Comparison of ENCODE assay signal across 10 cellular contexts in the genomic region with DNA sequence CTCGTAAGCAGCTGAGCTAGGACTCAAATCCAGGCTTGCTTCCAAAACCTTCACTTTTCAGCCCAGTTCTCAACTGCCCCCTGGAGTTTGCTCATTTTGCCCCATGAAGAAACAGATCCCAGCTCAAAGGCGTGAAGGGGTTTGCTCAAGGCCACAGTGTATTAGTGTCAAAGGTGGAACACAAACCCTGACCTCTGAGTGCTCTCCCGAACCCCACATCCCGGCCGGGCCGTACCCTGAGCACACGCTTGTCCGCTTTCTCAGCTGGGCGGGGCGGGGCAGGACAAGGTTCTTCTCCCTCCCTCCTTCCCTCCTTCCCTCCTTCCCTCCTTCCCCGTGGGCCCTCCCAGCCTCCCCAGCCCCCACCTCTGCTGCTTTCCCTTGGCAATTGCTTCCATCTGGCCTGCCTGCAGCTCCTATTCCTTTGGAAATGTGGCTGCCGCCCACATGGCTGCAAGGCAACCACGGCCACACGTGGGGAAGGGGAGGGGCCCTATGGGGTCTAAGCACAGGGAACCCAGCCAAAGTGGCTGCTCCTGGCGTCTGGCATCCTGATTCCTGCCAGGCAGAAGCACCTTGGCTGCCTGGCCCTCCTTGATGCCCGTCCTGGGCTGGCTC. TPM values are rescaled to one million over a fixed set of nuclear protein-coding genes. Genes with fewer than 3 reads are reported as not detected.
DNase-seq lines count a peak whose midpoint lies in the region; ATAC-seq and TF ChIP-seq lines count a peak whose summit lies in the region.
"Had no signal": no experiment of that assay in that cellular context is flagged by ENCODE, and none has a peak within 500 bp of the region (broad histone marks: within the 10 kb centered on the region; RNA-seq: fewer than 3 reads in every experiment).

No MANE protein-coding gene starts in this region.

- BruUV-seq in Calu3 (replicated peaks; lab: Mats Ljungman, UMichigan), result no TSS peak

- intact Hi-C loops in left cardiac atrium (cut with DNase I) (loop anchor here in 1 of 2 donors (5.0 kb wide), 2 partner anchors 33 to 58 kb away; no protein-coding TSS in a partner anchor), Calu3 (cut with micrococcal nuclease; ENCODE audit: unreplicated experiment) (loop anchor here (5.0 kb wide), 1 partner anchor 47 kb away; no protein-coding TSS in a partner anchor)

- no peak overlapping the region for H3K27ac Mint-ChIP-seq in Calu3 (ENCODE audit: unreplicated experiment)

- no peak for TF ChIP-seq CTCF in Calu3 (IDR thresholded peaks at IDR 0.05; ENCODE audit: unreplicated experiment)

- H3K4me3 ChIP-seq in H7 (ENCODE audit: insufficient read depth, low read depth, low read length), result no peak overlapping the region
- H3K4me3 ChIP-seq in skin epidermis, result no peak overlapping the region

- peaks cover 32% of the 10 kb centered on the region for H3K36me3 Mint-ChIP-seq in Calu3 (ENCODE audit: insufficient read depth, unreplicated experiment)

- H3K4me3 Mint-ChIP-seq in Calu3 (ENCODE audit: low read depth, unreplicated experiment), result no peak overlapping the region

- peak overlapping the region; percentile 73 for H3K27ac ChIP-seq in angular gyrus (ENCODE audit: low read depth, low read length)
- H3K27ac ChIP-seq in skin epidermis, result peak overlapping the region in 16 of 21 experiments; percentile 4 to 88 (median 38)

- H3K27me3 Mint-ChIP-seq in Calu3 (ENCODE audit: unreplicated experiment), result no peaks in the 10 kb centered on the region
- H3K27me3 Mint-ChIP-seq: IgD-negative memory B cell had no signal

- H3K4me1 Mint-ChIP-seq in Calu3 (ENCODE audit: low read depth, unreplicated experiment), result peaks cover 5% of the 10 kb centered on the region

- DNase-seq in H7 (peak; percentile 61), left cardiac atrium (peak; percentile 83), Calu3 (no peak), GOT3 (lab: John Stamatoyannopoulos, UW) (no peak)

- H3K9me3 Mint-ChIP-seq in Calu3 (ENCODE audit: low read depth, unreplicated experiment), result no peaks in the 10 kb centered on the region
- H3K9me3 Mint-ChIP-seq: IgD-negative memory B cell had no signal

- no peaks in the 10 kb centered on the region; the same call in 1 of the 2 replicates for H3K27me3 ChIP-seq in H7 (ENCODE audit: control insufficient read depth, insufficient read depth, low read length)

- CTCF ChIA-PET in Calu3 (lab: Charles Lee), result interaction anchor here (0.7 kb wide), 1 partner anchor 554 kb away, joined by 9 read pairs; no protein-coding TSS in a partner anchor

- peak; percentile 40 to 50 for ATAC-seq in left cardiac atrium
- ATAC-seq in HG02852 (IDR thresholded peaks at IDR 0.05; ENCODE audit: unreplicated experiment), result no peak
- no peak for ATAC-seq in GM21619 (IDR thresholded peaks at IDR 0.05; ENCODE audit: unreplicated experiment)
- ATAC-seq: left lobe of liver had no signal

- H3K36me3 ChIP-seq in H7 (replicated peaks; ENCODE audit: control insufficient read depth, insufficient read depth, low read length), result no peaks in the 10 kb centered on the region; the same call in 1 of the 2 replicates

RNA-seq across cellular contexts. Expression of a gene that starts 4.1 kb away (rescaled TPM):
- 16.0 and 19.4 TPM in 2 replicates for total RNA-seq in H7 (2014; rRNA removed; shearing (Covaris generic))
- 100 to 1,000 TPM in 1 of 2 donors, 10 to 100 TPM in 1; 57.1 to 109 TPM for total RNA-seq in left cardiac atrium
- 22.1 and 27.9 TPM in 2 replicates for total RNA-seq in Calu3 (2022)

RNA-seq across cellular contexts. Expression of a gene that starts 55.7 kb away (rescaled TPM):
- 21.4 TPM in 2 replicates for total RNA-seq in H7 (2014; rRNA removed; shearing (Covaris generic))
- total RNA-seq in left cardiac atrium (10 to 100 TPM; 11.3 to 13.1 TPM), Calu3 (2022) (30.5 and 33.2 TPM in 2 replicates)

Comparison
In these comparisons a context has a peak if more than half of its experiments do, and no peak if none do; other contexts are left out.
1. DNase-seq: peak in H7 (single experiment) and left cardiac atrium (single experiment); none in Calu3 (single experiment) and GOT3 (single experiment).
2. ATAC-seq: peak in left cardiac atrium (2 of 2); none in HG02852 (single experiment) and GM21619 (single experiment).